1 cellular context compared by ENCODE assay signal in genomic region chr6:154822947-154823558, GRCh38.
TF ChIP-seq lines count a peak whose summit lies in the region.

No MANE protein-coding gene starts in this region.

TF ChIP-seq in GM12878, 131 proteins besides CTCF, POLR2A, EP300 and RAD21 (continued from another document):
- TF ChIP-seq YBX1 (IDR thresholded peaks at IDR 0.05) (no peak), HDGF (IDR thresholded peaks at IDR 0.05) (no peak), SMAD5 (IDR thresholded peaks at IDR 0.05; ENCODE audit: low read depth) (no peak), SIX5 (IDR thresholded peaks at IDR 0.05; ENCODE audit: low read depth, low read length, severe bottlenecking) (no peak), BHLHE40 (IDR thresholded peaks at IDR 0.05; ENCODE audit: borderline replicate concordance in 1 of 2, low read depth in 2 of 2, low read length in 1 of 2) (no peak)
- TF ChIP-seq, protein P1, sequence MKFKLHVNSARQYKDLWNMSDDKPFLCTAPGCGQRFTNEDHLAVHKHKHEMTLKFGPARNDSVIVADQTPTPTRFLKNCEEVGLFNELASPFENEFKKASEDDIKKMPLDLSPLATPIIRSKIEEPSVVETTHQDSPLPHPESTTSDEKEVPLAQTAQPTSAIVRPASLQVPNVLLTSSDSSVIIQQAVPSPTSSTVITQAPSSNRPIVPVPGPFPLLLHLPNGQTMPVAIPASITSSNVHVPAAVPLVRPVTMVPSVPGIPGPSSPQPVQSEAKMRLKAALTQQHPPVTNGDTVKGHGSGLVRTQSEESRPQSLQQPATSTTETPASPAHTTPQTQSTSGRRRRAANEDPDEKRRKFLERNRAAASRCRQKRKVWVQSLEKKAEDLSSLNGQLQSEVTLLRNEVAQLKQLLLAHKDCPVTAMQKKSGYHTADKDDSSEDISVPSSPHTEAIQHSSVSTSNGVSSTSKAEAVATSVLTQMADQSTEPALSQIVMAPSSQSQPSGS (IDR thresholded peaks at IDR 0.05; ENCODE audit: low read length): no peak
